26 cellular contexts compared by ENCODE assay signal in the genomic region with DNA sequence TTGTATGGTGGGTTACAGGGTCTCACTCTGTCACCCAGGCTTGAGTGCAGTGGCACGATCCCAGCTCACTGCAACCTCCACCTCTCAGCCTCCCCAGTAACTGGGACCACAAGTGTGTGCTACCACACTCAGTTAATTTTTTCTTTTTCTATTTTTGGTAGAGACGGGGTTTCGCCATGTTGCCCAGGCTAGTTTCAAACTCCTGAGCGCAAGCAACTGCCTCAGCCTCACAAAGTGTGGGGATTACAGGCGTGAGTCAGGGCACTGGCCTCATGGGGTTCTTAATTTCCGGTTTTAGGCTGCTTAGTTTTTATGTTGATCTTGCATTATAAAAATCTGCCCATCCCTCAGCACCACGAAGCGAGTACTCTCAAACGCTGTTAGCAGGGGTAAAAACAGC. TPM values are rescaled to one million over a fixed set of nuclear protein-coding genes. Genes with fewer than 3 reads are reported as not detected.
"Had no signal": no experiment of that assay in that cellular context is flagged by ENCODE, and none has a peak within 500 bp of the region (broad histone marks: within the 10 kb centered on the region; RNA-seq: fewer than 3 reads in every experiment).

No MANE protein-coding gene starts in this region.

- ATAC-seq: K562 had no signal

- H3K9me3 ChIP-seq: SJSA1 had no signal

- H3K4me3 ChIP-seq: K562, SJSA1, SK-N-MC had no signal

- H3K27ac Mint-ChIP-seq: IgD-negative memory B cell had no signal

- H3K27me3 ChIP-seq: SJSA1 had no signal

- H3K27ac ChIP-seq: HL-60, KMS-11, SJSA1, SK-N-MC had no signal

- H3K36me3 Mint-ChIP-seq: IgD-negative memory B cell had no signal

- DNase-seq: Kasumi-1; MM.1S; NCI-H1092 treated with DMSO at 0.1 percent for 48 hours; NCI-H1436; NCI-H187; NCI-H2029; NCI-H2081 treated with DMSO at 0.1 percent for 48 hours; NCI-H2171; NCI-H226; NCI-H446; NCI-H510A; NCI-H524 treated with DMSO at 0.1 percent for 48 hours; NCI-H69; NCI-H774; NK-92 treated with Interleukin-12 subunit alpha and Interleukin-12 subunit beta, amount 100 ng/mL, for 24 hours; Right ventricle myocardium superior; RPMI8226; SIG-M5 had no signal

- H3K4me2 ChIP-seq: KMS-11 had no signal

- H3K9ac ChIP-seq: KMS-11 had no signal

- H3K4me3 Mint-ChIP-seq: IgD-negative memory B cell had no signal

- H3K27me3 Mint-ChIP-seq: IgD-negative memory B cell had no signal

RNA-seq across cellular contexts. Expression of a gene that starts 43.8 kb away (rescaled TPM):
- total RNA-seq: M059J; SJSA1; T-helper 1 cell treated with Interleukin-12 subunit alpha and Interleukin-12 subunit beta and Interleukin-4 antibody, amounts not matched to agents 30 ng/mL and 1 ng/mL, for 36 hours had no signal
